In genomic region chr4:138943893-138944292, GRCh38 we compare ENCODE assay signal across 28 cellular contexts.
"Had no signal": no experiment of that assay in that cellular context is flagged by ENCODE, and none has a peak within 500 bp of the region (broad histone marks: within the 10 kb centered on the region; RNA-seq: fewer than 3 reads in every experiment).

No MANE protein-coding gene starts in this region.

- H3K36me3 ChIP-seq: ascending aorta, cardiac muscle cell had no signal

- ATAC-seq: activated CD8-positive, alpha-beta T cell treated with anti-CD3 and anti-CD28 coated beads for 36 hours; activated naive CD8-positive, alpha-beta T cell treated with anti-CD3 and anti-CD28 coated beads, Interleukin-2, amount 50 U/mL, for 24 hours; activated T-cell treated with anti-CD3 and anti-CD28 coated beads, Interleukin-2, amount 50 U/mL, for 4 hours; activated T-cell treated with anti-CD3 and anti-CD28 coated beads, Interleukin-2, amount 50 U/mL, for 72 hours; activated T-helper 17 cell treated with anti-CD3 and anti-CD28 coated beads, Interleukin-2, amount 50 U/mL, for 72 hours; T-cell; T-helper 17 cell had no signal

- H3K27ac ChIP-seq: ascending aorta, cardiac muscle cell, VCaP had no signal

- H3K27me3 ChIP-seq: ascending aorta, cardiac muscle cell had no signal

- DNase-seq: activated B cell treated with CpG ODN at 0.5 μM for 24 hours; activated CD4-positive, alpha-beta memory T cell treated with anti-CD3 and anti-CD28 coated beads for 36 hours; activated CD4-positive, alpha-beta T cell treated with anti-CD3 and anti-CD28 coated beads for 4 hours; activated CD4-positive, alpha-beta T cell treated with anti-CD3 and anti-CD28 coated beads, Interleukin-2, amount 10 ng/mL, durations not matched to agents 24 days and 14 days; activated CD4-positive, alpha-beta T cell treated with anti-CD3 and anti-CD28 coated beads, Interleukin-2, amount 50 U/mL, for 1 hour; activated CD4-positive, alpha-beta T cell treated with anti-CD3 and anti-CD28 coated beads, Interleukin-2, amount 50 U/mL, for 4 hours; activated CD4-positive, CD25-positive, alpha-beta regulatory T cell treated with anti-CD3 and anti-CD28 coated beads, Interleukin-2, amount 50 U/mL, for 72 hours; activated CD8-positive, alpha-beta memory T cell treated with anti-CD3 and anti-CD28 coated beads, Interleukin-2, amount 50 U/mL, for 4 hours; activated CD8-positive, alpha-beta T cell treated with anti-CD3 and anti-CD28 coated beads for 36 hours; activated gamma-delta T cell; activated naive CD4-positive, alpha-beta T cell treated with anti-CD3 and anti-CD28 coated beads, Interleukin-2, amount 10 ng/mL, durations not matched to agents 7 days and 5 days; activated naive CD4-positive, alpha-beta T cell treated with Interleukin-2 at 50 U/mL for 16 hours; activated naive CD8-positive, alpha-beta T cell treated with anti-CD3 and anti-CD28 coated beads, Interleukin-2, amount 10 ng/mL, durations not matched to agents 7 days and 5 days; activated naive CD8-positive, alpha-beta T cell treated with anti-CD3 and anti-CD28 coated beads, Interleukin-2, amount 50 U/mL, for 24 hours; activated T-cell treated with anti-CD3 and anti-CD28 coated beads for 4 hours; activated T-cell treated with anti-CD3 and anti-CD28 coated beads, Interleukin-2, amount 50 U/mL, for 1 hour; activated T-cell treated with anti-CD3 and anti-CD28 coated beads, Interleukin-2, amount 50 U/mL, for 4 hours; activated T-cell treated with anti-CD3 and anti-CD28 coated beads, Interleukin-2, amount 50 U/mL, for 72 hours; amygdala; anterior cingulate cortex; caudate nucleus; cerebellar nuclear complex; T-cell; T-helper 17 cell had no signal

- H3K4me1 ChIP-seq: ascending aorta had no signal

- H3K9me3 ChIP-seq: ascending aorta had no signal

- H3K4me3 ChIP-seq: ascending aorta, cardiac muscle cell had no signal
